In genomic region chr7:130803127-130803526, GRCh38 we compare ENCODE assay signal across 6 cellular contexts.
"Had no signal": no experiment of that assay in that cellular context is flagged by ENCODE, and none has a peak within 500 bp of the region (broad histone marks: within the 10 kb centered on the region; RNA-seq: fewer than 3 reads in every experiment).

No MANE protein-coding gene starts in this region.

- H3K4me1 ChIP-seq: HAP-1 had no signal

- ATAC-seq: HCT116 had no signal

- H3K4me3 ChIP-seq: HAP-1, K562 had no signal

- DNase-seq: GOT3, IMR-90, KG1 had no signal

- H3K36me3 ChIP-seq: HAP-1 had no signal
